20 cellular contexts compared by ENCODE assay signal in genomic region chr7:141402277-141402996, GRCh38.
DNase-seq lines count a peak whose midpoint lies in the region; ATAC-seq and TF ChIP-seq lines count a peak whose summit lies in the region.
"Had no signal": no experiment of that assay in that cellular context is flagged by ENCODE, and none has a peak within 500 bp of the region (broad histone marks: within the 10 kb centered on the region; RNA-seq: fewer than 3 reads in every experiment).

No MANE protein-coding gene starts in this region.

- H2AK5ac ChIP-seq in neuronal stem cell (ENCODE audit: low read depth, low read length): no peak overlapping the region

- no peak overlapping the region for H3K23ac ChIP-seq in neuronal stem cell (ENCODE audit: low read depth, low read length, poor library complexity)

- intact Hi-C loops in left ventricle myocardium inferior (cut with micrococcal nuclease): no loop called here

- H2BK5ac ChIP-seq in neuronal stem cell (ENCODE audit: low read length): no peak overlapping the region

- peak; percentile 19 for DNase-seq in ELF-1 (ENCODE audit: low read depth, low spot score)
- peak; percentile 28 for DNase-seq in Karpas-422
- DNase-seq in left ventricle myocardium inferior: peak; percentile 40
- DNase-seq in neuronal stem cell (ENCODE audit: low spot score): no peak
- DNase-seq in GM13977 (ENCODE audit: low spot score): no peak
- no peak for DNase-seq in GOT3 (lab: John Stamatoyannopoulos, UW)
- DNase-seq: Calu3; CD8-positive, alpha-beta T cell; DMS53; EL; KBM-7; NCI-H1105 treated with DMSO at 0.1 percent for 48 hours; NCI-H1694 treated with DMSO at 0.1 percent for 48 hours; NCI-H2171; NCI-H526; NK-92 treated with Interleukin-12 subunit alpha and Interleukin-12 subunit beta, amount 100 ng/mL, for 24 hours; SJCRH30 had no signal

- H3K14ac ChIP-seq in neuronal stem cell (ENCODE audit: low read length): no peak overlapping the region

- H3K36me3 ChIP-seq in Karpas-422 (ENCODE audit: insufficient read depth, low read length) (no peaks in the 10 kb centered on the region), left ventricle myocardium inferior (no peaks in the 10 kb centered on the region), neuronal stem cell (replicated peaks in 1 of 2; ENCODE audit: control insufficient read depth in 2 of 2, insufficient read depth in 2 of 2, low read length in 2 of 2) (no peaks in the 10 kb centered on the region)
- H3K36me3 ChIP-seq: BLaER1 treated with 17β-estradiol and CSF1 and Interleukin-3, amounts not matched to agents 10 nM and 100 nM; SJCRH30 had no signal

- no peak overlapping the region for H3K9ac ChIP-seq in Karpas-422 (ENCODE audit: low read length)
- H3K9ac ChIP-seq in neuronal stem cell (ENCODE audit: low read depth, low read length, poor library complexity): peak overlapping the region; percentile 64
- H3K9ac ChIP-seq: BLaER1 treated with 17β-estradiol and CSF1 and Interleukin-3, amounts not matched to agents 10 nM and 100 nM had no signal

- H2BK120ac ChIP-seq in neuronal stem cell (ENCODE audit: low read depth, low read length): no peak overlapping the region

- H3K4me1 ChIP-seq in Karpas-422 (ENCODE audit: low read length) (no peaks in the 10 kb centered on the region), left ventricle myocardium inferior (peaks cover 69% of the 10 kb centered on the region), neuronal stem cell (ENCODE audit: control insufficient read depth in 2 of 2, insufficient read depth in 1 of 2, low read depth in 1 of 2, low read length in 2 of 2) (peaks cover 2 to 15% of the 10 kb centered on the region in 2 donors)
- H3K4me1 ChIP-seq: BLaER1 treated with 17β-estradiol and CSF1 and Interleukin-3, amounts not matched to agents 10 nM and 100 nM; SJCRH30 had no signal

- no peak for ATAC-seq in HG02610 (IDR thresholded peaks at IDR 0.05; ENCODE audit: unreplicated experiment)
- ATAC-seq: CD8-positive, alpha-beta T cell; HepG2 had no signal

- H2BK12ac ChIP-seq in neuronal stem cell (ENCODE audit: low read length): no peak overlapping the region

- no peak overlapping the region for H3K4ac ChIP-seq in neuronal stem cell (ENCODE audit: low read length)

- H3K79me2 ChIP-seq in Karpas-422 (ENCODE audit: low read length): no peaks in the 10 kb centered on the region

- H2AFZ ChIP-seq in Karpas-422 (ENCODE audit: low read length) (no peak overlapping the region), neuronal stem cell (ENCODE audit: low read length) (no peak overlapping the region)

- no peaks in the 10 kb centered on the region for H3K9me2 ChIP-seq in Karpas-422 (replicated peaks; ENCODE audit: insufficient read depth, low read length)

- H4K91ac ChIP-seq in neuronal stem cell (ENCODE audit: low read depth, low read length, poor library complexity): no peak overlapping the region

- TF ChIP-seq CTCF in left ventricle myocardium inferior (IDR thresholded peaks at IDR 0.05; ENCODE audit: borderline replicate concordance) (no peak), GM13977 (IDR thresholded peaks at IDR 0.05; ENCODE audit: extremely low read depth, insufficient read depth, missing control alignments) (no peak)

- H3K4me3 ChIP-seq in Karpas-422 (ENCODE audit: low read length): no peak overlapping the region
- H3K4me3 ChIP-seq in left ventricle myocardium inferior: no peak overlapping the region
- no peak overlapping the region for H3K4me3 ChIP-seq in neuronal stem cell (ENCODE audit: low read length in 2 of 2)
- H3K4me3 ChIP-seq: BLaER1 treated with 17β-estradiol and CSF1 and Interleukin-3, amounts not matched to agents 10 nM and 100 nM; SJCRH30 had no signal

- H4K8ac ChIP-seq in neuronal stem cell (ENCODE audit: low read depth, low read length): no peak overlapping the region

- no peaks in the 10 kb centered on the region for H3K79me1 ChIP-seq in neuronal stem cell (ENCODE audit: low read depth, low read length)

- in situ Hi-C loops in GM13977 (cut with MboI; ENCODE audit: low pct_unique_long_range_greater_than_20kb, low sequenced_read_pairs, unreplicated experiment): no loop called here

- H4K20me1 ChIP-seq in Karpas-422 (ENCODE audit: insufficient read depth, low read depth, low read length): no peaks in the 10 kb centered on the region
- H4K20me1 ChIP-seq: BLaER1 treated with 17β-estradiol and CSF1 and Interleukin-3, amounts not matched to agents 10 nM and 100 nM had no signal

- no peaks in the 10 kb centered on the region for H3K27me3 ChIP-seq in Karpas-422 (ENCODE audit: low read length)
- no peaks in the 10 kb centered on the region for H3K27me3 ChIP-seq in left ventricle myocardium inferior (ENCODE audit: low read depth)
- H3K27me3 ChIP-seq in neuronal stem cell (ENCODE audit: control insufficient read depth in 3 of 3, insufficient read depth in 3 of 3, low read depth in 1 of 3, low read length in 3 of 3): no peaks in the 10 kb centered on the region
- H3K27me3 ChIP-seq: BLaER1 treated with 17β-estradiol and CSF1 and Interleukin-3, amounts not matched to agents 10 nM and 100 nM; SJCRH30 had no signal

- WGBS in neuronal stem cell (ENCODE audit: extremely low coverage in 2 of 2, insufficient read length in 2 of 2, insufficient replicate concordance in 1 of 2), 2 donors: no CpG with 5 or more reads among the region's 9 CpGs

- H3K9me3 ChIP-seq in Karpas-422 (ENCODE audit: low read length) (no peaks in the 10 kb centered on the region), left ventricle myocardium inferior (replicated peaks) (no peaks in the 10 kb centered on the region), neuronal stem cell (replicated peaks in 1 of 2; ENCODE audit: control insufficient read depth in 2 of 2, insufficient read depth in 1 of 2, low read depth in 1 of 2, low read length in 2 of 2) (no peaks in the 10 kb centered on the region)
- H3K9me3 ChIP-seq: BLaER1 treated with 17β-estradiol and CSF1 and Interleukin-3, amounts not matched to agents 10 nM and 100 nM; SJCRH30 had no signal

- peak overlapping the region; percentile 69 for H3K18ac ChIP-seq in neuronal stem cell (ENCODE audit: low read length)

- no peak overlapping the region for H2BK15ac ChIP-seq in neuronal stem cell (ENCODE audit: low read length)

- H3K27ac ChIP-seq in Karpas-422 (ENCODE audit: low read length) (no peak overlapping the region), left ventricle myocardium inferior (replicated peaks) (peak overlapping the region; percentile 65), neuronal stem cell (replicated peaks; ENCODE audit: low read length) (no peak overlapping the region)
- H3K27ac ChIP-seq: BLaER1 treated with 17β-estradiol and CSF1 and Interleukin-3, amounts not matched to agents 10 nM and 100 nM; SJCRH30 had no signal

- no peak overlapping the region for H3K4me2 ChIP-seq in Karpas-422 (ENCODE audit: low read depth, low read length, poor library complexity, severe bottlenecking)
- H3K4me2 ChIP-seq in neuronal stem cell (ENCODE audit: insufficient read depth, low read length, poor library complexity, severe bottlenecking): no peak overlapping the region
- H3K4me2 ChIP-seq: BLaER1 treated with 17β-estradiol and CSF1 and Interleukin-3, amounts not matched to agents 10 nM and 100 nM had no signal

Comparison
In these comparisons a context has a peak if more than half of its experiments do, and no peak if none do; other contexts are left out.
1. DNase-seq: peak in ELF-1 (single experiment), Karpas-422 (single experiment) and left ventricle myocardium inferior (single experiment); none in neuronal stem cell (single experiment), GM13977 (single experiment) and GOT3 (single experiment).